In the genomic region with DNA sequence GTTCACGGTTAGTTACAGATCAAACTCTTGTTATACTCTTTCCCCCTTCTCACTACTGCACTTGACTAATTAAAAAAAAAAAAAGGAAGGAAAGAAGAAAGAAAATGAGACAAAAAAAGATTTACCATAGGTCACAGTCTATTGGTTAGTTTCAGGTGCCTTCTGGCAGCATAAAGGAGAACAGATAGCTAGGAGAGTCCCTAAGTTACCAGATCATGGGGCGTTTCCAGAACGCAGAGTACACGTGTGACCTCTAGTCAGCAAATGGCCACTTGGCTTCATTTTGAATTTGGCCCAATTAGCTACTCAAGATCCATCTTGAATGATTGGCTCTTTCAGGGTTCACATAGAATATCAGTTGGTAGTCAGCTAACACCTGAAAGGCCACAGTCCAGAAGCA, we compare ENCODE assay signal across 27 cellular contexts. TPM values are rescaled to one million over a fixed set of nuclear protein-coding genes. Genes with fewer than 3 reads are reported as not detected.
"Had no signal": no experiment of that assay in that cellular context is flagged by ENCODE, and none has a peak within 500 bp of the region (broad histone marks: within the 10 kb centered on the region; RNA-seq: fewer than 3 reads in every experiment).

No MANE protein-coding gene starts in this region.

- H3K4me1 ChIP-seq: esophagus squamous epithelium, gastrocnemius medialis, heart right ventricle, left lung, lower lobe of right lung had no signal

- DNase-seq: dermis blood vessel endothelial cell; dorsolateral prefrontal cortex; effector CD4-positive, alpha-beta T cell; effector memory CD8-positive, alpha-beta T cell; endodermal cell; erythroblast; esophagus squamous epithelium; foreskin fibroblast; foreskin melanocyte; gastrocnemius medialis; glutamatergic neuron; head of caudate nucleus; heart right ventricle; left cardiac atrium; left lung; left ventricle myocardium superior; lower lobe of right lung; mesendoderm; midbrain had no signal

- ATAC-seq: effector memory CD8-positive, alpha-beta T cell; esophagus mucosa; gastrocnemius medialis; heart right ventricle; left cardiac atrium; left lung; left ventricle myocardium superior; lower lobe of right lung had no signal

- H3K4me1 Mint-ChIP-seq: endodermal cell had no signal

- H3K36me3 ChIP-seq: esophagus squamous epithelium, gastrocnemius medialis, heart right ventricle, left lung, lower lobe of right lung had no signal

- FAIRE-seq: colon, endometrium, islet of Langerhans, keratinocyte had no signal

- H3K4me3 Mint-ChIP-seq: effector memory CD8-positive, alpha-beta T cell; endodermal cell had no signal

- H3K9me3 Mint-ChIP-seq: effector memory CD8-positive, alpha-beta T cell had no signal

- H3K27me3 ChIP-seq: dorsolateral prefrontal cortex, esophagus squamous epithelium, gastrocnemius medialis, heart right ventricle, left lung had no signal

- H3K4me3 ChIP-seq: coronary artery, dorsolateral prefrontal cortex, esophagus squamous epithelium, gastrocnemius medialis, heart right ventricle, left lung, lower lobe of right lung had no signal

- H3K27ac Mint-ChIP-seq: effector memory CD8-positive, alpha-beta T cell; endodermal cell had no signal

- H3K27ac ChIP-seq: coronary artery, dorsolateral prefrontal cortex, epithelial cell of prostate, esophagus squamous epithelium, gastrocnemius medialis, heart right ventricle, left lung, lower lobe of right lung had no signal

- H3K9me3 ChIP-seq: gastrocnemius medialis had no signal

RNA-seq across cellular contexts. Expression of gene TMEM171, which starts 20.3 kb away (rescaled TPM):
- total RNA-seq: heart right ventricle, left ventricle myocardium superior, lower lobe of right lung, mononuclear cell had no signal
